In genomic region chr1:185512442-185512841, GRCh38 we compare ENCODE assay signal across 19 cellular contexts.
"Had no signal": no experiment of that assay in that cellular context is flagged by ENCODE, and none has a peak within 500 bp of the region (broad histone marks: within the 10 kb centered on the region; RNA-seq: fewer than 3 reads in every experiment).

No MANE protein-coding gene starts in this region.

- H3K36me3 ChIP-seq: esophagus squamous epithelium, gastroesophageal sphincter, tibial nerve, upper lobe of right lung, vagina had no signal

- H3K27me3 Mint-ChIP-seq: stimulated activated naive CD8-positive, alpha-beta T cell treated with anti-CD3 and anti-CD28 coated beads, Interleukin-15, amount 100 ng/mL, for 72 hours had no signal

- H3K4me1 ChIP-seq: esophagus squamous epithelium, gastroesophageal sphincter, testis, tibial nerve, upper lobe of right lung, vagina had no signal

- H3K9me3 ChIP-seq: testis, upper lobe of right lung, vagina had no signal

- ATAC-seq: gastroesophageal sphincter; natural killer cell; sciatic nerve; stimulated activated naive B cell treated with anti-CD40 and anti-IgM and Interleukin-4, amounts not matched to agents 10 μg/mL and 1 μg/mL and 100 μg/mL, for 72 hours; stimulated activated naive CD8-positive, alpha-beta T cell treated with anti-CD3 and anti-CD28 coated beads, Interleukin-15, amount 100 ng/mL, for 72 hours; upper lobe of right lung had no signal

- DNase-seq: cortex of kidney; effector memory CD4-positive, alpha-beta T cell; esophagus squamous epithelium; foreskin fibroblast; glutamatergic neuron; kidney; natural killer cell; posterior cingulate gyrus; stimulated activated CD4-positive, alpha-beta T cell treated with anti-CD3 and anti-CD28 coated beads, Interleukin-2, amount 100 ng/mL, for 24 hours; stimulated activated CD4-positive, alpha-beta T cell treated with anti-CD3 and anti-CD28 coated beads, Interleukin-4, amount 100 ng/mL, for 4 hours; stimulated activated naive B cell treated with anti-CD40 and anti-IgM and Interleukin-4, amounts not matched to agents 10 μg/mL and 1 μg/mL and 100 μg/mL, for 72 hours; stimulated activated naive CD8-positive, alpha-beta T cell treated with anti-CD3 and anti-CD28 coated beads, Interleukin-15, amount 100 ng/mL, for 72 hours; testis; upper lobe of right lung had no signal

- H3K27me3 ChIP-seq: esophagus squamous epithelium, gastroesophageal sphincter, testis, tibial nerve, upper lobe of right lung, vagina had no signal

- H3K27ac ChIP-seq: esophagus squamous epithelium, gastroesophageal sphincter, testis, tibial nerve, upper lobe of right lung, vagina had no signal

- H3K4me1 Mint-ChIP-seq: neural crest cell; stimulated activated naive CD8-positive, alpha-beta T cell treated with anti-CD3 and anti-CD28 coated beads, Interleukin-15, amount 100 ng/mL, for 72 hours had no signal

- H3K4me3 ChIP-seq: esophagus squamous epithelium, gastroesophageal sphincter, testis, tibial nerve, upper lobe of right lung, vagina had no signal

- H3K27ac Mint-ChIP-seq: natural killer cell; stimulated activated naive B cell treated with anti-CD40 and anti-IgM and Interleukin-4, amounts not matched to agents 10 μg/mL and 1 μg/mL and 100 μg/mL, for 72 hours; stimulated activated naive CD8-positive, alpha-beta T cell treated with anti-CD3 and anti-CD28 coated beads, Interleukin-15, amount 100 ng/mL, for 72 hours had no signal

- H3K4me3 Mint-ChIP-seq: natural killer cell; neural crest cell; stimulated activated naive B cell treated with anti-CD40 and anti-IgM and Interleukin-4, amounts not matched to agents 10 μg/mL and 1 μg/mL and 100 μg/mL, for 72 hours; stimulated activated naive CD8-positive, alpha-beta T cell treated with anti-CD3 and anti-CD28 coated beads, Interleukin-15, amount 100 ng/mL, for 72 hours had no signal
